Comparison of ENCODE assay signal across 8 cellular contexts in the genomic region with DNA sequence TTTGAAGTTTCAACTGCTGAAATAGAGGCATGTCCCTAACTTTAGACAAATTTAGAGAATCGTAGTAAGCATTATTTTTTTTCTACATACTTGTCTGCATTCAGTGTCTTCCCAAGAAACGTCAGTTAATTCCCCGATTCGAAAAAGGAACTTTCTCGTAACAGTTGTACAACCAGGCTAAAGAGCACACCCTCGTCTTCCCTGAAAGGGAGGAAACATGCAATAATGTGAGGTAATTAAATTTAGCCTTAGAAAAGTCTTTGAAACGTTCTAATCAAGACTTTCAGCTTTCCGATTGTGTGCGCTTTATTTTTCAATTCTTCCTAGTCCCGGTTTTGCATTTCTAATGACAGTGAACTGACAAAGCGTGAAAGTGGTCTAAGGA. TPM values are rescaled to one million over a fixed set of nuclear protein-coding genes. Genes with fewer than 3 reads are reported as not detected.
DNase-seq lines count a peak whose midpoint lies in the region; FAIRE-seq and TF ChIP-seq lines count a peak whose summit lies in the region.

No MANE protein-coding gene starts in this region.

- no peaks in the 10 kb centered on the region for H3K9me3 Mint-ChIP-seq in progenitor cell of endocrine pancreas (ENCODE audit: low read depth)

- peak overlapping the region; percentile 78 for H3K27ac ChIP-seq in SJSA1

- no peak for TF ChIP-seq POLR2A in GM12891 (IDR thresholded peaks at IDR 0.05; ENCODE audit: low read depth, low read length)

- peaks cover 22% of the 10 kb centered on the region for H3K4me1 Mint-ChIP-seq in progenitor cell of endocrine pancreas (ENCODE audit: low read depth)

- H3K4me3 ChIP-seq in GM08714 (ENCODE audit: low read length) (peak overlapping the region; percentile 96), SJSA1 (peak overlapping the region; percentile 57), fibroblast of pulmonary artery (replicated peaks; ENCODE audit: low read depth, low read length) (peak overlapping the region; percentile 69)

- peak overlapping the region; percentile 79 for H3K4me3 Mint-ChIP-seq in progenitor cell of endocrine pancreas (ENCODE audit: low read depth)

- H3K36me3 ChIP-seq in SJSA1: peaks cover 30% of the 10 kb centered on the region

- DNase-seq in SJSA1 (ENCODE audit: low read depth in 1 of 2, low spot score in 2 of 2) (no peak), fibroblast of pulmonary artery (ENCODE audit: low read depth) (no peak), progenitor cell of endocrine pancreas (ENCODE audit: low spot score, unreplicated experiment) (no peak), GM12891 (ENCODE audit: insufficient read length, low spot score) (no peak), NCI-H1930 (lab: John Stamatoyannopoulos, UW) (no peak), ACHN (no peak), COLO829 (ENCODE audit: low spot score) (no peak)

- FAIRE-seq in GM12891 (lab: Jason Lieb, UNC): no peak

- peaks cover 2% of the 10 kb centered on the region for H3K36me3 Mint-ChIP-seq in progenitor cell of endocrine pancreas (ENCODE audit: insufficient read depth)

- no peaks in the 10 kb centered on the region for H3K9me3 ChIP-seq in SJSA1 (replicated peaks)

- in situ Hi-C loops in ACHN (cut with HindIII; ENCODE audit: low pct_ligation_motif_present, low pct_unique_long_range_greater_than_20kb, low sequenced_read_pairs): no loop called here

- H3K27me3 Mint-ChIP-seq in progenitor cell of endocrine pancreas: peaks cover 6% of the 10 kb centered on the region

- H3K27ac Mint-ChIP-seq in progenitor cell of endocrine pancreas: peak overlapping the region; percentile 47

- TF ChIP-seq CTCF in fibroblast of pulmonary artery (IDR thresholded peaks at IDR 0.05; ENCODE audit: low read length, missing control alignments) (no peak), progenitor cell of endocrine pancreas (IDR thresholded peaks at IDR 0.05; ENCODE audit: unreplicated experiment) (no peak)

- no peaks in the 10 kb centered on the region for H3K27me3 ChIP-seq in SJSA1 (replicated peaks)

- peaks cover 24% of the 10 kb centered on the region for H3K4me1 ChIP-seq in SJSA1 (replicated peaks)

TF ChIP-seq in GM12891, 5 proteins besides CTCF, POLR2A, EP300 and RAD21:
- TF ChIP-seq POLR2AphosphoS5 (IDR thresholded peaks at IDR 0.05; ENCODE audit: low read depth, low read length) (no peak), POU2F2 (IDR thresholded peaks at IDR 0.05; ENCODE audit: low read depth, low read length) (no peak), TAF1 (IDR thresholded peaks at IDR 0.05; ENCODE audit: low read depth, low read length) (no peak), SPI1 (IDR thresholded peaks at IDR 0.05; ENCODE audit: low read depth, low read length) (no peak), PAX5 (IDR thresholded peaks at IDR 0.05; ENCODE audit: insufficient read depth, low read length, severe bottlenecking) (no peak)

RNA-seq across cellular contexts. Expression of gene SLC1A3, which starts 0.4 kb away (rescaled TPM):
- total RNA-seq in SJSA1 (2014; rRNA removed; shearing (Covaris generic)): 37.0 and 62.0 TPM in 2 replicates
- 14.0 and 14.5 TPM in 2 replicates for total RNA-seq in progenitor cell of endocrine pancreas
- polyA plus RNA-seq in GM12891 (2012; ENCODE audit: low read depth, missing spikeins): 1.5 TPM
